Comparison of ENCODE assay signal across 8 cellular contexts in genomic region chr14:21852061-21852664, GRCh38.
DNase-seq lines count a peak whose midpoint lies in the region; ATAC-seq, FAIRE-seq and TF ChIP-seq lines count a peak whose summit lies in the region.

No MANE protein-coding gene starts in this region.

- no peak for ATAC-seq in GM19467 (IDR thresholded peaks at IDR 0.05; ENCODE audit: unreplicated experiment)

- H3K9ac ChIP-seq in adipocyte (ENCODE audit: low read length) (no peak overlapping the region), keratinocyte (ENCODE audit: control insufficient read depth, extremely low read depth, insufficient read depth, low read length) (no peak overlapping the region)

- H3K27me3 ChIP-seq in adipocyte (replicated peaks; ENCODE audit: control insufficient read depth, insufficient read depth, low read length) (peaks cover 39% of the 10 kb centered on the region), keratinocyte (ENCODE audit: control insufficient read depth, extremely low read depth, insufficient read depth, low read length) (peaks cover 2% of the 10 kb centered on the region)

- H3K9me1 ChIP-seq in keratinocyte (ENCODE audit: control insufficient read depth, extremely low read depth, insufficient read depth, low read length) = no peaks in the 10 kb centered on the region

- H3K36me3 ChIP-seq in adipocyte (ENCODE audit: control insufficient read depth, insufficient read depth, low read length, severe bottlenecking) (no peaks in the 10 kb centered on the region), keratinocyte (ENCODE audit: control insufficient read depth in 2 of 2, extremely low read depth in 1 of 2, insufficient read depth in 2 of 2, low read length in 2 of 2) (no peaks in the 10 kb centered on the region)

- H4K20me1 ChIP-seq in keratinocyte (ENCODE audit: control insufficient read depth, extremely low read depth, insufficient read depth, low read length) = no peaks in the 10 kb centered on the region

- H3K27ac ChIP-seq in keratinocyte (ENCODE audit: control insufficient read depth, insufficient read depth, low read length) = no peak overlapping the region

- no peaks in the 10 kb centered on the region for H3K4me1 ChIP-seq in adipocyte (ENCODE audit: control insufficient read depth, insufficient read depth, low read length)
- H3K4me1 ChIP-seq in keratinocyte (ENCODE audit: control insufficient read depth, extremely low read depth, insufficient read depth, low read length) = no peaks in the 10 kb centered on the region

- H3K79me2 ChIP-seq in keratinocyte (ENCODE audit: control insufficient read depth, insufficient read depth, low read length) = no peaks in the 10 kb centered on the region

- H3K9me3 ChIP-seq in adipocyte (ENCODE audit: control insufficient read depth, low read length) = no peaks in the 10 kb centered on the region
- H3K9me3 ChIP-seq in keratinocyte (ENCODE audit: control insufficient read depth, low read depth, low read length) = no peaks in the 10 kb centered on the region

- POLR2A ChIA-PET in HEK293T (lab: Yijun Ruan, JAX) = no interaction called here

- H3K4me2 ChIP-seq in keratinocyte (ENCODE audit: control insufficient read depth, extremely low read depth, insufficient read depth, low read depth, low read length) = no peak overlapping the region

- peak; percentile 31 to 88 (median 80) for TF ChIP-seq CTCF in keratinocyte (optimal IDR thresholded peaks at IDR 0.05 in 1 of 3, IDR thresholded peaks at IDR 0.05 in 1 of 3, conservative IDR thresholded peaks at IDR 0.05 in 1 of 3; ENCODE audit: extremely low read depth in 1 of 3, insufficient read depth in 2 of 3, low read length in 3 of 3)

- H2AFZ ChIP-seq in keratinocyte (ENCODE audit: control insufficient read depth, low read length) = no peak overlapping the region

- H3K4me3 ChIP-seq in adipocyte (ENCODE audit: low read length) (no peak overlapping the region), keratinocyte (ENCODE audit: control insufficient read depth in 2 of 3, extremely low read depth in 1 of 3, insufficient read depth in 2 of 3, low read depth in 1 of 3, low read length in 3 of 3) (no peak overlapping the region)

- dilution Hi-C loops in keratinocyte (cut with MboI; ENCODE audit: extremely low pct_ligation_motif_present, low sequenced_read_pairs) = no loop called here

- peak; percentile 17 for DNase-seq in COLO829 (ENCODE audit: low spot score)
- DNase-seq in HEK293T (ENCODE audit: extremely low spot score) = peak; percentile 27
- DNase-seq in T follicular helper cell (ENCODE audit: low read depth) = peak; percentile 63
- DNase-seq in adipocyte (ENCODE audit: low read depth) = peak; percentile 29
- no peak for DNase-seq in keratinocyte (ENCODE audit: low read depth, low spot score)
- DNase-seq in stimulated activated CD4-positive, alpha-beta T cell treated with anti-CD3 and anti-CD28 coated beads, Interleukin-4, amount 100 ng/mL, for 1 hour = peak; percentile 75
- DNase-seq in cortex of kidney (lab: John Stamatoyannopoulos, UW) = no peak

- peak; percentile 94 for FAIRE-seq in keratinocyte (lab: Jason Lieb, UNC)

- CTCF ChIA-PET in HEK293T (lab: Yijun Ruan, JAX) = interaction anchor here (0.5 to 1.6 kb wide), 23 partner anchors 8 to 304 kb away, joined by 3 to 15 read pairs (median 4); no protein-coding TSS in a partner anchor

TF ChIP-seq in HEK293T, 16 proteins besides CTCF, POLR2A, EP300 and RAD21:
- TF ChIP-seq ZNF384 (IDR thresholded peaks at IDR 0.05) = no peak
- TF ChIP-seq L3MBTL2 (conservative IDR thresholded peaks at IDR 0.05) = no peak
- TF ChIP-seq FOXM1 (IDR thresholded peaks at IDR 0.05; ENCODE audit: borderline replicate concordance) = no peak
- no peak for TF ChIP-seq BHLHE40 (IDR thresholded peaks at IDR 0.05; ENCODE audit: borderline replicate concordance)
- no peak for TF ChIP-seq NFRKB (IDR thresholded peaks at IDR 0.05)

Comparison
In these comparisons a context has a peak if more than half of its experiments do, and no peak if none do; other contexts are left out.
1. DNase-seq: peak in COLO829 (single experiment), HEK293T (single experiment), T follicular helper cell (single experiment), adipocyte (single experiment) and stimulated activated CD4-positive, alpha-beta T cell treated with anti-CD3 and anti-CD28 coated beads, Interleukin-4, amount 100 ng/mL, for 1 hour (single experiment); none in keratinocyte (single experiment) and cortex of kidney (single experiment).